ENCODE assay signal across 25 cellular contexts in the genomic region with DNA sequence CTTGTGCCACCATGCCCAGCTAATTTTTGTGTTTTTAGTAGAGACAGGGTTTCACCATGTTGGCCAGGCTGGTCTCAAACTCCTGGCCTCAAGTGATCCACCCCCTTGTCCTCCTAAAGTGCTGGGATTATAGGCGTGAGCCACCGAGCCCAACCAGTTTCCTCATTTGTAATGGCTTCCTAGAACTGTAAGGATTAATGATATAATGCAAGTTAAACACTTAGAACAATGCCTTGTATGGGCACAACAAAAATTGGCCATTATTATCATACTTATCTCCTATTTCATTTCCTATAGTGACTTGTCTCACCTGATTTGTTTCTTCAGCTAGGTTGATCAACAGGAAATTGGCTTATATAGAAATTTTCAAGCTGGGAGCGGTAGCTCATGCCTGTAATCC.
"Had no signal": no experiment of that assay in that cellular context is flagged by ENCODE, and none has a peak within 500 bp of the region (broad histone marks: within the 10 kb centered on the region; RNA-seq: fewer than 3 reads in every experiment).

No MANE protein-coding gene starts in this region.

- H3K27ac ChIP-seq: colonic mucosa, epithelial cell of prostate, gastrocnemius medialis, heart right ventricle, left lung, lower lobe of right lung had no signal

- DNase-seq: colonic mucosa; cortex of kidney; effector CD8-positive, alpha-beta T cell; effector memory CD8-positive, alpha-beta T cell; endodermal cell; erythroblast; esophagus squamous epithelium; foreskin fibroblast; foreskin melanocyte; gastrocnemius medialis; glutamatergic neuron; head of caudate nucleus; heart right ventricle; hippocampal formation; left cardiac atrium; left ventricle myocardium superior; lower lobe of right lung; mesendoderm; mucosa of descending colon; naive B cell had no signal

- H3K27me3 ChIP-seq: colonic mucosa, esophagus squamous epithelium, gastrocnemius medialis, heart right ventricle, left lung had no signal

- H3K27ac Mint-ChIP-seq: dendritic cell treated with granulocyte-macrophage colony-stimulating factor and Interleukin-4, amounts not matched to agents 40 ng/mL and 50 ng/mL, for 4 days; effector memory CD8-positive, alpha-beta T cell; endodermal cell; memory B cell; mesothelial cell of epicardium; naive B cell had no signal

- H3K36me3 ChIP-seq: colonic mucosa had no signal

- H3K9me3 ChIP-seq: colonic mucosa, esophagus squamous epithelium, gastrocnemius medialis, heart right ventricle, left lung, lower lobe of right lung, mucosa of descending colon had no signal

- H3K4me3 Mint-ChIP-seq: dendritic cell treated with granulocyte-macrophage colony-stimulating factor and Interleukin-4, amounts not matched to agents 40 ng/mL and 50 ng/mL, for 4 days; effector memory CD8-positive, alpha-beta T cell; endodermal cell; memory B cell; mesothelial cell of epicardium had no signal

- H3K27me3 Mint-ChIP-seq: dendritic cell treated with granulocyte-macrophage colony-stimulating factor and Interleukin-4, amounts not matched to agents 40 ng/mL and 50 ng/mL, for 4 days; effector memory CD8-positive, alpha-beta T cell; memory B cell; naive B cell had no signal

- H3K4me1 Mint-ChIP-seq: endodermal cell, memory B cell, mesothelial cell of epicardium, naive B cell had no signal

- ATAC-seq: effector memory CD8-positive, alpha-beta T cell; gastrocnemius medialis; heart right ventricle; left cardiac atrium; left lung; left ventricle myocardium superior; lower lobe of right lung; mucosa of descending colon had no signal

- H3K4me1 ChIP-seq: colonic mucosa, gastrocnemius medialis, lower lobe of right lung had no signal

- H3K9me3 Mint-ChIP-seq: dendritic cell treated with granulocyte-macrophage colony-stimulating factor and Interleukin-4, amounts not matched to agents 40 ng/mL and 50 ng/mL, for 4 days; effector memory CD8-positive, alpha-beta T cell; endodermal cell; memory B cell; mesothelial cell of epicardium; naive B cell had no signal

- H3K4me3 ChIP-seq: colonic mucosa, esophagus squamous epithelium, gastrocnemius medialis, heart right ventricle, left lung, lower lobe of right lung, mucosa of descending colon had no signal
